16 cellular contexts compared by ENCODE assay signal in genomic region chr12:106154781-106155273, GRCh38. TPM values are rescaled to one million over a fixed set of nuclear protein-coding genes. Genes with fewer than 3 reads are reported as not detected.
"Had no signal": no experiment of that assay in that cellular context is flagged by ENCODE, and none has a peak within 500 bp of the region (broad histone marks: within the 10 kb centered on the region; RNA-seq: fewer than 3 reads in every experiment).

No MANE protein-coding gene starts in this region.

- H3K4me1 Mint-ChIP-seq: naive thymus-derived CD4-positive, alpha-beta T cell had no signal

- H3K9me3 Mint-ChIP-seq: naive thymus-derived CD4-positive, alpha-beta T cell; nephron progenitor cell; type B pancreatic cell had no signal

- H3K9ac ChIP-seq: parathyroid adenoma had no signal

- ATAC-seq: left colon; naive thymus-derived CD4-positive, alpha-beta T cell; stimulated activated naive CD8-positive, alpha-beta T cell treated with anti-CD3 and anti-CD28 coated beads, Interleukin-15, Interleukin-2, amounts not matched to agents 100 U/mL and 50 U/mL, for 24 hours had no signal

- H3K4me3 Mint-ChIP-seq: naive thymus-derived CD4-positive, alpha-beta T cell; nephron progenitor cell; type B pancreatic cell had no signal

- H3K36me3 ChIP-seq: prostate gland, sigmoid colon, suprapubic skin, thyroid gland, uterus had no signal

- H3K36me3 Mint-ChIP-seq: naive thymus-derived CD4-positive, alpha-beta T cell; type B pancreatic cell had no signal

- H3K9me3 ChIP-seq: prostate gland, sigmoid colon, suprapubic skin, thyroid gland, uterus had no signal

- H3K27ac Mint-ChIP-seq: naive thymus-derived CD4-positive, alpha-beta T cell; nephron progenitor cell; type B pancreatic cell had no signal

- H3K4me1 ChIP-seq: parathyroid adenoma, prostate gland, sigmoid colon, suprapubic skin, thyroid gland, uterus had no signal

- H3K27ac ChIP-seq: parathyroid adenoma, prostate gland, sigmoid colon, skin epidermis, suprapubic skin, thyroid gland, uterus had no signal

- DNase-seq: cerebellar nuclear complex; dermis blood vessel endothelial cell; kidney; left colon; mammary epithelial cell; naive thymus-derived CD4-positive, alpha-beta T cell; nephron progenitor cell; sigmoid colon; stimulated activated naive CD8-positive, alpha-beta T cell treated with anti-CD3 and anti-CD28 coated beads, Interleukin-15, Interleukin-2, amounts not matched to agents 100 U/mL and 50 U/mL, for 24 hours; thyroid gland; uterus had no signal

- H3K4me3 ChIP-seq: prostate gland, sigmoid colon, skin epidermis, suprapubic skin, thyroid gland, uterus had no signal

- H3K27me3 ChIP-seq: sigmoid colon, suprapubic skin, thyroid gland, uterus had no signal

RNA-seq across cellular contexts. Expression of gene NUAK1, which starts 16.1 kb away (rescaled TPM):
- polyA plus RNA-seq: naive thymus-derived CD4-positive, alpha-beta T cell had no signal
